Comparison of ENCODE assay signal across 26 cellular contexts in the genomic region with DNA sequence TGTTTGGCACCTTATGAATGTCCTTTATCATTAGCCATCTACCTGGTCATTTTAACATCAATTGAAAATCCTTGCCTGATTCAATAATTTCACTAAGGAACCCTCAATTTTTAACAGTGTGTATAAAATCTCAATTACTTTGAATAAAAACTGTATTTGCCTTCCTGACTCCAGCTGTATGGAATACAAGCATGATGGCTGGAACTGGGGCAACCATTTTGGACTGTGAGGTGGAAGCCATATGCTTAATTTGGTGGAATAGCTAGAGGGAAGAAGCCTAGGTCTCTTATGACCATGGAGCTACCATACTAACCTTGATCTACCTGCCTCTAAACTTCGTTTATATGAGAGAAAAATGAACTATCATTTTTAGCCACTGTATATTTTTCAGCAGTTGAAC.
"Had no signal": no experiment of that assay in that cellular context is flagged by ENCODE, and none has a peak within 500 bp of the region (broad histone marks: within the 10 kb centered on the region; RNA-seq: fewer than 3 reads in every experiment).

No MANE protein-coding gene starts in this region.

- H3K36me3 Mint-ChIP-seq: activated naive CD4-positive, alpha-beta T cell treated with anti-CD3 and anti-CD28 coated beads, Interleukin-2, amount 50 U/mL, for 24 hours; activated naive CD8-positive, alpha-beta T cell treated with anti-CD3 and anti-CD28 coated beads for 36 hours; WTC11 had no signal

- H3K27ac Mint-ChIP-seq: activated CD4-positive, alpha-beta T cell treated with anti-CD3 and anti-CD28 coated beads, Interleukin-2, amount 10 ng/mL, durations not matched to agents 7 days and 5 days; activated naive CD4-positive, alpha-beta T cell treated with anti-CD3 and anti-CD28 coated beads for 36 hours; activated naive CD4-positive, alpha-beta T cell treated with anti-CD3 and anti-CD28 coated beads, Interleukin-2, amount 50 U/mL, for 24 hours; activated naive CD8-positive, alpha-beta T cell treated with anti-CD3 and anti-CD28 coated beads for 36 hours; activated naive CD8-positive, alpha-beta T cell treated with anti-CD3 and anti-CD28 coated beads, Interleukin-2, amount 50 U/mL, for 24 hours; activated T-helper 2 cell treated with anti-CD3 and anti-CD28 coated beads, Interferon-gamma antibody, Interleukin-2, Interleukin-4, amounts not matched to agents 10 μg/mL and 5 μg/mL and 100 μg/mL, durations not matched to agents 14 hours and 24 hours and 36 hours; WTC11 had no signal

- DNase-seq: activated CD4-positive, alpha-beta memory T cell treated with anti-CD3 and anti-CD28 coated beads, Interleukin-2, amount 10 ng/mL, durations not matched to agents 7 days and 5 days; activated CD4-positive, alpha-beta T cell treated with anti-CD3 and anti-CD28 coated beads for 1 hour; activated CD4-positive, alpha-beta T cell treated with anti-CD3 and anti-CD28 coated beads for 4 hours; activated CD4-positive, alpha-beta T cell treated with anti-CD3 and anti-CD28 coated beads, Interleukin-2, amount 10 ng/mL, durations not matched to agents 7 days and 5 days; activated CD4-positive, alpha-beta T cell treated with anti-CD3 and anti-CD28 coated beads, Interleukin-2, amount 50 U/mL, for 4 hours; activated effector memory CD4-positive, alpha-beta T cell treated with anti-CD3 and anti-CD28 coated beads, Interleukin-2, amount 50 U/mL, for 16 hours; activated naive CD4-positive, alpha-beta T cell treated with anti-CD3 and anti-CD28 coated beads for 36 hours; activated naive CD8-positive, alpha-beta T cell treated with anti-CD3 and anti-CD28 coated beads for 36 hours; activated naive CD8-positive, alpha-beta T cell treated with anti-CD3 and anti-CD28 coated beads, Interleukin-2, amount 50 U/mL, for 24 hours; activated T-cell treated with anti-CD3 and anti-CD28 coated beads, Interleukin-2, amount 50 U/mL, for 4 hours; adrenal gland; amygdala; aorta; body of pancreas; cerebellar nuclear complex; colonic mucosa; effector CD8-positive, alpha-beta T cell; esophagus squamous epithelium; foreskin melanocyte; heart left ventricle; hypothalamus; T-helper 2 cell had no signal

- H3K4me1 Mint-ChIP-seq: WTC11 had no signal

- H3K9me3 ChIP-seq: adrenal gland, body of pancreas, colonic mucosa, esophagus squamous epithelium had no signal

- H3K9me3 Mint-ChIP-seq: activated CD4-positive, alpha-beta memory T cell treated with anti-CD3 and anti-CD28 coated beads, Interleukin-2, amount 10 ng/mL, durations not matched to agents 7 days and 5 days; activated CD4-positive, alpha-beta T cell treated with anti-CD3 and anti-CD28 coated beads, Interleukin-2, amount 10 ng/mL, durations not matched to agents 7 days and 5 days; activated naive CD4-positive, alpha-beta T cell treated with anti-CD3 and anti-CD28 coated beads for 36 hours; activated naive CD4-positive, alpha-beta T cell treated with anti-CD3 and anti-CD28 coated beads, Interleukin-2, amount 50 U/mL, for 24 hours; activated naive CD8-positive, alpha-beta T cell treated with anti-CD3 and anti-CD28 coated beads for 36 hours; activated naive CD8-positive, alpha-beta T cell treated with anti-CD3 and anti-CD28 coated beads, Interleukin-2, amount 50 U/mL, for 24 hours; activated T-cell treated with anti-CD3 and anti-CD28 coated beads, Interleukin-2, amount 50 U/mL, for 4 hours; activated T-helper 2 cell treated with anti-CD3 and anti-CD28 coated beads, Interferon-gamma antibody, Interleukin-2, Interleukin-4, amounts not matched to agents 10 μg/mL and 5 μg/mL and 100 μg/mL, durations not matched to agents 14 hours and 24 hours and 36 hours; WTC11 had no signal

- H3K27ac ChIP-seq: adrenal gland, body of pancreas, colonic mucosa, epithelial cell of prostate, esophagus squamous epithelium, heart left ventricle had no signal

- H3K36me3 ChIP-seq: adrenal gland, colonic mucosa, esophagus squamous epithelium, heart left ventricle had no signal

- ATAC-seq: activated naive CD8-positive, alpha-beta T cell treated with anti-CD3 and anti-CD28 coated beads, Interleukin-2, amount 50 U/mL, for 24 hours; body of pancreas; heart left ventricle had no signal

- H3K4me3 Mint-ChIP-seq: activated CD4-positive, alpha-beta memory T cell treated with anti-CD3 and anti-CD28 coated beads, Interleukin-2, amount 10 ng/mL, durations not matched to agents 7 days and 5 days; activated CD4-positive, alpha-beta T cell treated with anti-CD3 and anti-CD28 coated beads, Interleukin-2, amount 10 ng/mL, durations not matched to agents 7 days and 5 days; activated naive CD4-positive, alpha-beta T cell treated with anti-CD3 and anti-CD28 coated beads for 36 hours; activated naive CD4-positive, alpha-beta T cell treated with anti-CD3 and anti-CD28 coated beads, Interleukin-2, amount 50 U/mL, for 24 hours; activated naive CD8-positive, alpha-beta T cell treated with anti-CD3 and anti-CD28 coated beads for 36 hours; activated naive CD8-positive, alpha-beta T cell treated with anti-CD3 and anti-CD28 coated beads, Interleukin-2, amount 50 U/mL, for 24 hours; activated T-cell treated with anti-CD3 and anti-CD28 coated beads, Interleukin-2, amount 50 U/mL, for 4 hours; WTC11 had no signal

- H3K27me3 ChIP-seq: adrenal gland, body of pancreas, colonic mucosa, esophagus squamous epithelium, heart left ventricle had no signal

- H3K4me3 ChIP-seq: adrenal gland, body of pancreas, colonic mucosa, esophagus squamous epithelium, heart left ventricle had no signal

- H3K27me3 Mint-ChIP-seq: activated CD4-positive, alpha-beta memory T cell treated with anti-CD3 and anti-CD28 coated beads, Interleukin-2, amount 10 ng/mL, durations not matched to agents 7 days and 5 days; activated CD4-positive, alpha-beta T cell treated with anti-CD3 and anti-CD28 coated beads, Interleukin-2, amount 10 ng/mL, durations not matched to agents 7 days and 5 days; activated naive CD4-positive, alpha-beta T cell treated with anti-CD3 and anti-CD28 coated beads, Interleukin-2, amount 50 U/mL, for 24 hours; activated naive CD8-positive, alpha-beta T cell treated with anti-CD3 and anti-CD28 coated beads for 36 hours; activated naive CD8-positive, alpha-beta T cell treated with anti-CD3 and anti-CD28 coated beads, Interleukin-2, amount 50 U/mL, for 24 hours had no signal

- H3K4me1 ChIP-seq: adrenal gland, body of pancreas, colonic mucosa, esophagus squamous epithelium, heart left ventricle had no signal
